21 cellular contexts compared by ENCODE assay signal in the genomic region with DNA sequence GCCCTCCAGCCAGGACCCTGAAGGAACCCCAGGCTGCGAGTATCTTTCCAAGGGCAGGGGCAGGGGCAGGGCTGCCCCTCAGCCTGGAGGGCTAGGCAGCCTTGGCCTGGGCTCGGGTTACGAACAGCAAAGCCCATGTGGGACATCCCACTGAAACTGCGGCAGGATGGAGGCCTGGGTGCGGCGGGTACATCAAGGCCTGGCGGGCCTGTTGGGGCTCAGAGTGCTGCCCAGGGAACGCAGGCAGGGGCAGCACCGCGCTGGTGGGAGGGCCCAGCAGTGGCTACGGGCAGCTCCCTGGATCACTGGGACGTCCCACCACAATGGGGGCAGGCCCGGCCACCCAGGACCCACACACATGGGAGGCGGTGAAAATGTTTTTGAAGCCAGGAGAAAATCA. TPM values are rescaled to one million over a fixed set of nuclear protein-coding genes. Genes with fewer than 3 reads are reported as not detected.
"Had no signal": no experiment of that assay in that cellular context is flagged by ENCODE, and none has a peak within 500 bp of the region (broad histone marks: within the 10 kb centered on the region; RNA-seq: fewer than 3 reads in every experiment).

No MANE protein-coding gene starts in this region.

- H3K4me3 ChIP-seq: body of pancreas, coronary artery, gastrocnemius medialis, lower lobe of right lung, skin epidermis, upper lobe of right lung had no signal

- ATAC-seq: body of pancreas; esophagus mucosa; gastrocnemius medialis; lower lobe of right lung; right cardiac atrium; stimulated activated effector memory CD8-positive, alpha-beta T cell treated with anti-CD3 and anti-CD28 coated beads, Interleukin-12 subunit alpha, Interleukin-12 subunit beta, amount 100 ng/mL, for 72 hours; T-helper 17 cell; upper lobe of right lung had no signal

- H3K9me3 Mint-ChIP-seq: activated naive CD8-positive, alpha-beta T cell treated with anti-CD3 and anti-CD28 coated beads for 36 hours; central memory CD8-positive, alpha-beta T cell; immature natural killer cell; nephron; stimulated activated effector memory CD8-positive, alpha-beta T cell treated with anti-CD3 and anti-CD28 coated beads, Interleukin-12 subunit alpha, Interleukin-12 subunit beta, amount 100 ng/mL, for 72 hours had no signal

- DNase-seq: activated CD4-positive, alpha-beta T cell treated with anti-CD3 and anti-CD28 coated beads, Interleukin-2, amount 50 U/mL, for 48 hours; activated naive CD8-positive, alpha-beta T cell treated with anti-CD3 and anti-CD28 coated beads for 36 hours; body of pancreas; effector CD4-positive, alpha-beta T cell; gastrocnemius medialis; immature natural killer cell; occipital lobe; stimulated activated CD4-positive, alpha-beta T cell treated with anti-CD3 and anti-CD28 coated beads, Interleukin-15, amount 100 ng/mL, for 24 hours; stimulated activated CD4-positive, alpha-beta T cell treated with anti-CD3 and anti-CD28 coated beads, Interleukin-2, amount 100 ng/mL, for 48 hours; T-helper 17 cell; WERI-Rb-1 had no signal

- H3K36me3 Mint-ChIP-seq: activated naive CD8-positive, alpha-beta T cell treated with anti-CD3 and anti-CD28 coated beads for 36 hours; immature natural killer cell; stimulated activated effector memory CD8-positive, alpha-beta T cell treated with anti-CD3 and anti-CD28 coated beads, Interleukin-12 subunit alpha, Interleukin-12 subunit beta, amount 100 ng/mL, for 72 hours had no signal

- H3K27ac ChIP-seq: coronary artery, gastrocnemius medialis, lower lobe of right lung, skin epidermis, upper lobe of right lung, WERI-Rb-1 had no signal

- H3K4me3 Mint-ChIP-seq: activated naive CD8-positive, alpha-beta T cell treated with anti-CD3 and anti-CD28 coated beads for 36 hours; central memory CD8-positive, alpha-beta T cell; immature natural killer cell; nephron; stimulated activated effector memory CD8-positive, alpha-beta T cell treated with anti-CD3 and anti-CD28 coated beads, Interleukin-12 subunit alpha, Interleukin-12 subunit beta, amount 100 ng/mL, for 72 hours; T-helper 17 cell had no signal

- H3K4me1 ChIP-seq: gastrocnemius medialis, lower lobe of right lung, upper lobe of right lung had no signal

- H3K36me3 ChIP-seq: gastrocnemius medialis, lower lobe of right lung, upper lobe of right lung, WERI-Rb-1 had no signal

- H3K27ac Mint-ChIP-seq: activated naive CD8-positive, alpha-beta T cell treated with anti-CD3 and anti-CD28 coated beads for 36 hours; immature natural killer cell; nephron; progenitor cell of endocrine pancreas; stimulated activated effector memory CD8-positive, alpha-beta T cell treated with anti-CD3 and anti-CD28 coated beads, Interleukin-12 subunit alpha, Interleukin-12 subunit beta, amount 100 ng/mL, for 72 hours; T-helper 17 cell had no signal

- H3K9me3 ChIP-seq: body of pancreas, gastrocnemius medialis, lower lobe of right lung, upper lobe of right lung had no signal

- H3K4me1 Mint-ChIP-seq: activated naive CD8-positive, alpha-beta T cell treated with anti-CD3 and anti-CD28 coated beads for 36 hours; central memory CD8-positive, alpha-beta T cell; immature natural killer cell; stimulated activated effector memory CD8-positive, alpha-beta T cell treated with anti-CD3 and anti-CD28 coated beads, Interleukin-12 subunit alpha, Interleukin-12 subunit beta, amount 100 ng/mL, for 72 hours; T-helper 17 cell had no signal

- H3K27me3 ChIP-seq: body of pancreas, upper lobe of right lung had no signal

- H3K27me3 Mint-ChIP-seq: activated naive CD8-positive, alpha-beta T cell treated with anti-CD3 and anti-CD28 coated beads for 36 hours; progenitor cell of endocrine pancreas; T-helper 17 cell had no signal

RNA-seq across cellular contexts. Expression of a gene that starts 10.9 kb away (rescaled TPM):
- total RNA-seq: T-helper 17 cell had no signal
